Comparison of ENCODE assay signal across 1 cellular context in genomic region chr17:3794152-3794889, GRCh38.
TF ChIP-seq lines count a peak whose summit lies in the region.

No MANE protein-coding gene starts in this region.

TF ChIP-seq in K562, 482 proteins besides CTCF, POLR2A, EP300 and RAD21:
- peak; percentile 37; the same call in 1 of the 2 replicates for TF ChIP-seq ZNF121 (CRISPR knock-in tag; conservative IDR thresholded peaks at IDR 0.05)
